13 cellular contexts compared by ENCODE assay signal in genomic region chr7:1694981-1695511, GRCh38. TPM values are rescaled to one million over a fixed set of nuclear protein-coding genes. Genes with fewer than 3 reads are reported as not detected.
DNase-seq lines count a peak whose midpoint lies in the region; ATAC-seq, FAIRE-seq and TF ChIP-seq lines count a peak whose summit lies in the region.
"Had no signal": no experiment of that assay in that cellular context is flagged by ENCODE, and none has a peak within 500 bp of the region (broad histone marks: within the 10 kb centered on the region; RNA-seq: fewer than 3 reads in every experiment).

No MANE protein-coding gene starts in this region.

- H3K9me3 ChIP-seq in heart right ventricle: no peaks in the 10 kb centered on the region
- no peaks in the 10 kb centered on the region for H3K9me3 ChIP-seq in ascending aorta
- H3K9me3 ChIP-seq in lower lobe of right lung: no peaks in the 10 kb centered on the region
- no peaks in the 10 kb centered on the region for H3K9me3 ChIP-seq in mesenchymal stem cell (ENCODE audit: control insufficient read depth, low read length)

- H2AK5ac ChIP-seq in mesenchymal stem cell (ENCODE audit: low read length, severe bottlenecking): no peak overlapping the region

- H3K9me3 Mint-ChIP-seq in Calu3 (ENCODE audit: low read depth, unreplicated experiment): peaks cover 4% of the 10 kb centered on the region
- H3K9me3 Mint-ChIP-seq: activated T-helper 17 cell treated with anti-CD3 and anti-CD28 coated beads, Interleukin-2, amount 50 U/mL, for 72 hours had no signal

- peaks cover 0 to 5% (median 0%) of the 10 kb centered on the region in 7 donors for H3K27me3 ChIP-seq in heart right ventricle
- H3K27me3 ChIP-seq in ascending aorta: no peaks in the 10 kb centered on the region
- H3K27me3 ChIP-seq in lower lobe of right lung (ENCODE audit: low read depth): no peaks in the 10 kb centered on the region
- peaks cover 34 to 67% of the 10 kb centered on the region in 2 experiments for H3K27me3 ChIP-seq in mesenchymal stem cell (ENCODE audit: control insufficient read depth in 1 of 2, insufficient read depth in 1 of 2, low read length in 2 of 2)

- no peak overlapping the region for H3K27ac Mint-ChIP-seq in Calu3 (ENCODE audit: unreplicated experiment)
- H3K27ac Mint-ChIP-seq: activated T-helper 17 cell treated with anti-CD3 and anti-CD28 coated beads, Interleukin-2, amount 50 U/mL, for 72 hours had no signal

- H3K4me3 ChIP-seq in heart right ventricle (no peak overlapping the region), ascending aorta (no peak overlapping the region), lower lobe of right lung (no peak overlapping the region), mesenchymal stem cell (ENCODE audit: insufficient read depth in 1 of 2, low read depth in 1 of 2, low read length in 2 of 2) (no peak overlapping the region)

- no peak overlapping the region for H2BK120ac ChIP-seq in mesenchymal stem cell (ENCODE audit: low read depth, low read length)

- H3K18ac ChIP-seq in mesenchymal stem cell (ENCODE audit: low read depth in 1 of 2, low read length in 2 of 2): no peak overlapping the region

- H3K27ac ChIP-seq in heart right ventricle (no peak overlapping the region), ascending aorta (no peak overlapping the region), lower lobe of right lung (no peak overlapping the region), mesenchymal stem cell (ENCODE audit: low read length, poor library complexity, severe bottlenecking) (no peak overlapping the region)

- peak; percentile 94 for FAIRE-seq in urothelium cell line (lab: Jason Lieb, UNC)
- FAIRE-seq: bronchial epithelial cell had no signal

- H2BK12ac ChIP-seq in mesenchymal stem cell (ENCODE audit: low read length in 2 of 2): no peak overlapping the region

- no peak overlapping the region for H3K14ac ChIP-seq in mesenchymal stem cell (ENCODE audit: low read length in 2 of 2)

- peaks cover 98% of the 10 kb centered on the region for H3K27me3 Mint-ChIP-seq in Calu3 (ENCODE audit: unreplicated experiment)

- TF ChIP-seq CTCF in heart right ventricle (IDR thresholded peaks at IDR 0.05) (no peak), ascending aorta (IDR thresholded peaks at IDR 0.05) (no peak), lower lobe of right lung (IDR thresholded peaks at IDR 0.05) (no peak), Calu3 (IDR thresholded peaks at IDR 0.05; ENCODE audit: unreplicated experiment) (no peak)

- WGBS in heart right ventricle, 2 donors: 72 to 82% methylated on average over 25 of the region's 25 CpGs
- WGBS in mesenchymal stem cell: 93% methylated on average over 25 of the region's 25 CpGs

- no peak overlapping the region for H3K4me2 ChIP-seq in mesenchymal stem cell (ENCODE audit: low read length, poor library complexity, severe bottlenecking)

- BruUV-seq in Calu3 (replicated peaks; lab: Mats Ljungman, UMichigan): no TSS peak

- DNase-seq in Right ventricle myocardium superior (peak; percentile 42), heart right ventricle (no peak), ascending aorta (ENCODE audit: low spot score in 2 of 2) (peak; percentile 6 to 44), lower lobe of right lung (peak; percentile 34), urothelium cell line (ENCODE audit: low spot score) (no peak), SW 1271 (lab: John Stamatoyannopoulos, UW) (no peak), mesenchymal stem cell (no peak), Calu3 (no peak)
- DNase-seq: activated CD4-positive, alpha-beta T cell treated with anti-CD3 and anti-CD28 coated beads for 48 hours; KBM-7; T-helper 2 cell had no signal

- no peaks in the 10 kb centered on the region for H3K4me1 Mint-ChIP-seq in Calu3 (ENCODE audit: low read depth, unreplicated experiment)

- H2AFZ ChIP-seq in mesenchymal stem cell (ENCODE audit: low read depth, low read length): no peak overlapping the region

- H3K23ac ChIP-seq in mesenchymal stem cell (ENCODE audit: low read length in 2 of 2): no peak overlapping the region

- no peaks in the 10 kb centered on the region for H3K79me1 ChIP-seq in mesenchymal stem cell (replicated peaks; ENCODE audit: low read length, poor library complexity, severe bottlenecking)

- peaks cover 0 to 29% (median 19%) of the 10 kb centered on the region in 9 donors for H3K4me1 ChIP-seq in heart right ventricle
- peaks cover 0 to 6% of the 10 kb centered on the region in 2 donors for H3K4me1 ChIP-seq in ascending aorta
- H3K4me1 ChIP-seq in lower lobe of right lung: no peaks in the 10 kb centered on the region
- H3K4me1 ChIP-seq in mesenchymal stem cell (ENCODE audit: control insufficient read depth, insufficient read depth, low read depth, low read length): peaks cover 38% of the 10 kb centered on the region

- H3K36me3 Mint-ChIP-seq in Calu3 (ENCODE audit: insufficient read depth, unreplicated experiment): peaks cover 3% of the 10 kb centered on the region

- H2BK15ac ChIP-seq in mesenchymal stem cell (ENCODE audit: low read depth, poor library complexity, severe bottlenecking): no peak overlapping the region

- H2BK5ac ChIP-seq in mesenchymal stem cell (ENCODE audit: low read depth, low read length, poor library complexity, severe bottlenecking): no peak overlapping the region

- H3K4ac ChIP-seq in mesenchymal stem cell (ENCODE audit: low read depth in 1 of 2, low read length in 2 of 2): no peak overlapping the region

- no peaks in the 10 kb centered on the region for H3K36me3 ChIP-seq in heart right ventricle
- H3K36me3 ChIP-seq in ascending aorta: no peaks in the 10 kb centered on the region
- H3K36me3 ChIP-seq in lower lobe of right lung: no peaks in the 10 kb centered on the region
- H3K36me3 ChIP-seq in mesenchymal stem cell (ENCODE audit: control insufficient read depth in 1 of 2, insufficient read depth in 2 of 2, low read depth in 1 of 2, low read length in 2 of 2): no peaks in the 10 kb centered on the region

- H3K9ac ChIP-seq in mesenchymal stem cell (ENCODE audit: low read length): no peak overlapping the region

- no peak for ATAC-seq in Right ventricle myocardium superior (ENCODE audit: poor library complexity)
- no peak for ATAC-seq in heart right ventricle
- no peak for ATAC-seq in lower lobe of right lung
- ATAC-seq: activated T-helper 17 cell treated with anti-CD3 and anti-CD28 coated beads, Interleukin-2, amount 50 U/mL, for 72 hours had no signal

- CTCF ChIA-PET in Calu3 (lab: Charles Lee): interaction anchor here (0.6 to 1.5 kb wide), 2 partner anchors 21 to 59 kb away, joined by 3 read pairs; no protein-coding TSS in a partner anchor

- H4K8ac ChIP-seq in mesenchymal stem cell (ENCODE audit: low read length): no peak overlapping the region

- no peak overlapping the region for H4K91ac ChIP-seq in mesenchymal stem cell (ENCODE audit: low read length)

- H3K4me3 Mint-ChIP-seq in Calu3 (ENCODE audit: low read depth, unreplicated experiment): no peak overlapping the region
- H3K4me3 Mint-ChIP-seq: activated T-helper 17 cell treated with anti-CD3 and anti-CD28 coated beads, Interleukin-2, amount 50 U/mL, for 72 hours had no signal

- intact Hi-C loops in Right ventricle myocardium superior (cut with DNase I): no loop called here
- intact Hi-C loops in heart right ventricle (cut with DNase I): no loop called here
- intact Hi-C loops in ascending aorta (cut with DNase I): no loop called here
- intact Hi-C loops in lower lobe of right lung (cut with DNase I): no loop called here
- intact Hi-C loops in Calu3 (cut with micrococcal nuclease; ENCODE audit: unreplicated experiment): no loop called here

RNA-seq across cellular contexts. Expression of gene ELFN1, which starts 25.0 kb away (rescaled TPM):
- 10.8 TPM for total RNA-seq in Right ventricle myocardium superior
- 1 to 10 TPM; 3.4 to 9.5 (median 6.4) TPM for total RNA-seq in heart right ventricle
- polyA plus RNA-seq in heart right ventricle: 1 to 10 TPM; 3.0 to 5.7 TPM
- total RNA-seq in ascending aorta: 7.3 TPM
- 1.4 TPM for total RNA-seq in lower lobe of right lung
- 0.04 TPM for polyA plus RNA-seq in mesenchymal stem cell (2013, experiment 1 of 2)
- polyA plus RNA-seq in mesenchymal stem cell (2013, experiment 2 of 2): 0.05 TPM
- 0.27 TPM in 1 of 2 replicates, not detected in the other for total RNA-seq in Calu3 (2022)

Comparison
In these comparisons a context has a peak if more than half of its experiments do, and no peak if none do; other contexts are left out.
1. DNase-seq: peak in Right ventricle myocardium superior (single experiment), ascending aorta (2 of 2) and lower lobe of right lung (single experiment); none in heart right ventricle (0 of 2), urothelium cell line (single experiment), SW 1271 (0 of 2), mesenchymal stem cell (single experiment) and Calu3 (single experiment).